33 cellular contexts compared by ENCODE assay signal in the genomic region with DNA sequence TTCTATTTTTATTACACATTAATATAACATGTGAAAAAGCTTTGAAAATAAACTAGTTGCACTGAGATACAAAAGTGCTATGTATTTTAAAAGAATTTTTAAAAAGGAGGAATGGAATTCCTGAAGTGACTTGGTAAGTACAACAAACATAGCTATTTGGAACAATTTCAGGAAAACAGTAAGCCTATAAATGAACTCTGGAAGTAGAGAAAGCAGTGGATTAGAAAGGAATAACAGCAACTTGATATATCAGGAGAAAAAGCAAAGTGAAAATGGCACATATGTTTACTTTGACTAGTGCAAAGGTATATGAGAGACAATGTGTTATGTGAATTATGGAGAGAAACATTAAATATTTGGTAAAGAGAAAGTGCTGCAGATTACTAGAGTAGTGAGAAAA.
DNase-seq lines count a peak whose midpoint lies in the region; ATAC-seq and TF ChIP-seq lines count a peak whose summit lies in the region.
"Had no signal": no experiment of that assay in that cellular context is flagged by ENCODE, and none has a peak within 500 bp of the region (broad histone marks: within the 10 kb centered on the region; RNA-seq: fewer than 3 reads in every experiment).

No MANE protein-coding gene starts in this region.

- no peak overlapping the region for H3K4me3 Mint-ChIP-seq in H9
- H3K4me3 Mint-ChIP-seq: activated naive CD8-positive, alpha-beta T cell treated with anti-CD3 and anti-CD28 coated beads, Interleukin-2, amount 50 U/mL, for 24 hours; activated T-cell treated with anti-CD3 and anti-CD28 coated beads, Interleukin-2, amount 50 U/mL, for 72 hours; B cell; CD4-positive, alpha-beta memory T cell; naive thymus-derived CD4-positive, alpha-beta T cell; T-helper 1 cell treated with Interleukin-12 subunit alpha and Interleukin-12 subunit beta and Interleukin-4 antibody, amounts not matched to agents 30 μg/mL and 1 μg/mL, for 36 hours had no signal

- H3K4me1 ChIP-seq in PC-3 (ENCODE audit: insufficient read depth, low read length) (0 out of 2 replicates have a peak, but pooled peaks cover 5% of the 10 kb centered on the region), fibroblast of lung (ENCODE audit: control insufficient read depth, extremely low read depth, insufficient read depth, low read length) (no peaks in the 10 kb centered on the region), H9 (ENCODE audit: insufficient read depth, low read length) (no peaks in the 10 kb centered on the region), osteoblast (ENCODE audit: insufficient read depth, low read length) (no peaks in the 10 kb centered on the region)
- H3K4me1 ChIP-seq: foreskin keratinocyte, psoas muscle, sigmoid colon had no signal

- no peaks in the 10 kb centered on the region for H3K9me2 ChIP-seq in PC-3 (replicated peaks; ENCODE audit: low read length)

- H2BK12ac ChIP-seq in H9 (ENCODE audit: insufficient read length, low read depth, low read length), result no peak overlapping the region

- no peaks in the 10 kb centered on the region for H3K36me3 Mint-ChIP-seq in H9 (ENCODE audit: insufficient read depth in 1 of 3, low read depth in 3 of 3)
- H3K36me3 Mint-ChIP-seq: CD4-positive, alpha-beta memory T cell; naive thymus-derived CD4-positive, alpha-beta T cell had no signal

- H3K4me3 ChIP-seq in PC-3 (ENCODE audit: low read length) (no peak overlapping the region), fibroblast of lung (replicated peaks in 1 of 4; ENCODE audit: control extremely low read depth in 1 of 4, insufficient read depth in 1 of 4, low read depth in 3 of 4, low read length in 4 of 4) (no peak overlapping the region), osteoblast (ENCODE audit: insufficient read depth, low read length) (no peak overlapping the region)
- H3K4me3 ChIP-seq: body of pancreas, heart left ventricle, psoas muscle, sigmoid colon had no signal

- CTCF ChIA-PET in PC-3 (lab: Charles Lee), result no interaction called here

- H3K56ac ChIP-seq in H9 (ENCODE audit: insufficient read length, low read depth, low read length), result no peak overlapping the region

- no TSS peak for BruUV-seq in PC-3 (replicated peaks; lab: Mats Ljungman, UMichigan)

- H4K20me1 ChIP-seq in PC-3 (ENCODE audit: low read length) (no peaks in the 10 kb centered on the region), fibroblast of lung (ENCODE audit: control insufficient read depth, extremely low read depth, insufficient read depth, low read length) (no peaks in the 10 kb centered on the region), H9 (ENCODE audit: control insufficient read depth, insufficient read depth, insufficient read length) (no peaks in the 10 kb centered on the region), osteoblast (ENCODE audit: insufficient read depth, low read length) (no peaks in the 10 kb centered on the region)

- no peak overlapping the region for H4K91ac ChIP-seq in H9 (ENCODE audit: insufficient read length, low read depth, low read length)

- no peak overlapping the region for H2BK20ac ChIP-seq in H9 (ENCODE audit: low read depth, low read length, poor library complexity, severe bottlenecking)

- no peaks in the 10 kb centered on the region for H3K27me3 ChIP-seq in PC-3 (ENCODE audit: low read length)
- no peaks in the 10 kb centered on the region for H3K27me3 ChIP-seq in fibroblast of lung (ENCODE audit: control insufficient read depth, insufficient read depth, low read length)
- no peaks in the 10 kb centered on the region for H3K27me3 ChIP-seq in H9 (ENCODE audit: insufficient read depth, low read length)
- no peaks in the 10 kb centered on the region for H3K27me3 ChIP-seq in osteoblast (ENCODE audit: insufficient read depth, low read length)
- H3K27me3 ChIP-seq: foreskin keratinocyte, heart left ventricle, neutrophil, sigmoid colon had no signal

- ATAC-seq in PC-3, result peak; percentile 59
- ATAC-seq: activated naive CD8-positive, alpha-beta T cell treated with anti-CD3 and anti-CD28 coated beads, Interleukin-2, amount 50 U/mL, for 24 hours; activated T-cell treated with anti-CD3 and anti-CD28 coated beads, Interleukin-2, amount 50 U/mL, for 72 hours; body of pancreas; foreskin keratinocyte; heart left ventricle; naive thymus-derived CD4-positive, alpha-beta T cell; psoas muscle had no signal

- H3K14ac ChIP-seq in H9 (ENCODE audit: insufficient read depth, low read length), result no peak overlapping the region

- no peak overlapping the region for H3K23ac ChIP-seq in H9 (ENCODE audit: insufficient read length, low read depth, low read length)

- H3K4me2 ChIP-seq in PC-3 (ENCODE audit: low read length), result no peak overlapping the region
- no peak overlapping the region for H3K4me2 ChIP-seq in fibroblast of lung (ENCODE audit: extremely low read depth, insufficient read depth, low read length)
- H3K4me2 ChIP-seq in H9 (ENCODE audit: insufficient read depth, insufficient read length, low read length), result no peak overlapping the region
- H3K4me2 ChIP-seq in osteoblast (ENCODE audit: insufficient read depth, low read length), result no peak overlapping the region

- no peak overlapping the region for H3K9ac ChIP-seq in PC-3 (ENCODE audit: low read length)
- H3K9ac ChIP-seq in fibroblast of lung (ENCODE audit: insufficient read depth, low read length), result no peak overlapping the region
- no peak overlapping the region for H3K9ac ChIP-seq in H9 (ENCODE audit: extremely low read depth, insufficient read length, low read length)

- no peak overlapping the region for H2BK15ac ChIP-seq in H9 (ENCODE audit: low read depth, low read length)

- H3K9me3 Mint-ChIP-seq in H9, result no peaks in the 10 kb centered on the region

- H3K36me3 ChIP-seq in PC-3 (ENCODE audit: low read depth, low read length) (no peaks in the 10 kb centered on the region), fibroblast of lung (ENCODE audit: control insufficient read depth, insufficient read depth, low read length) (no peaks in the 10 kb centered on the region), osteoblast (ENCODE audit: insufficient read depth, low read length) (no peaks in the 10 kb centered on the region)
- H3K36me3 ChIP-seq: heart left ventricle, neutrophil, sigmoid colon had no signal

- POLR2A ChIA-PET in PC-3 (lab: Charles Lee; ENCODE audit: unreplicated experiment), result no interaction called here

- H2BK5ac ChIP-seq in H9 (ENCODE audit: insufficient read length, low read length), result no peak overlapping the region

- no peak overlapping the region for H2AK5ac ChIP-seq in H9 (ENCODE audit: insufficient read length, low read length)

- H3K9me3 ChIP-seq in PC-3 (ENCODE audit: low read length) (no peaks in the 10 kb centered on the region), fibroblast of lung (ENCODE audit: control insufficient read depth, insufficient read depth, low read depth, low read length) (no peaks in the 10 kb centered on the region), H9 (ENCODE audit: control insufficient read depth, low read depth, low read length) (no peaks in the 10 kb centered on the region), osteoblast (ENCODE audit: low read depth, low read length) (no peaks in the 10 kb centered on the region)
- H3K9me3 ChIP-seq: body of pancreas, heart left ventricle, neutrophil, psoas muscle, sigmoid colon had no signal

- H3K27ac Mint-ChIP-seq in H9, result no peak overlapping the region
- H3K27ac Mint-ChIP-seq: activated naive CD8-positive, alpha-beta T cell treated with anti-CD3 and anti-CD28 coated beads, Interleukin-2, amount 50 U/mL, for 24 hours; activated T-cell treated with anti-CD3 and anti-CD28 coated beads, Interleukin-2, amount 50 U/mL, for 72 hours; B cell; CD4-positive, alpha-beta memory T cell; naive thymus-derived CD4-positive, alpha-beta T cell; T-helper 1 cell treated with Interleukin-12 subunit alpha and Interleukin-12 subunit beta and Interleukin-4 antibody, amounts not matched to agents 30 μg/mL and 1 μg/mL, for 36 hours had no signal

- no peaks in the 10 kb centered on the region for H3K4me1 Mint-ChIP-seq in H9
- H3K4me1 Mint-ChIP-seq: activated naive CD8-positive, alpha-beta T cell treated with anti-CD3 and anti-CD28 coated beads, Interleukin-2, amount 50 U/mL, for 24 hours; B cell; CD4-positive, alpha-beta memory T cell; naive thymus-derived CD4-positive, alpha-beta T cell had no signal

- H3K27ac ChIP-seq in PC-3 (ENCODE audit: low read length), result no peak overlapping the region
- no peak overlapping the region for H3K27ac ChIP-seq in fibroblast of lung (ENCODE audit: insufficient read depth, low read length)
- H3K27ac ChIP-seq in H9 (ENCODE audit: insufficient read length, low read depth, low read length), result no peak overlapping the region
- no peak overlapping the region for H3K27ac ChIP-seq in osteoblast (ENCODE audit: low read depth, low read length)
- H3K27ac ChIP-seq: body of pancreas, foreskin keratinocyte, heart left ventricle, neutrophil, psoas muscle, sigmoid colon had no signal

- no peak overlapping the region for H3K18ac ChIP-seq in H9 (ENCODE audit: insufficient read length, low read depth, low read length)

- H3K27me3 Mint-ChIP-seq in H9 (ENCODE audit: low read depth), result no peaks in the 10 kb centered on the region
- H3K27me3 Mint-ChIP-seq: activated naive CD8-positive, alpha-beta T cell treated with anti-CD3 and anti-CD28 coated beads, Interleukin-2, amount 50 U/mL, for 24 hours; B cell; CD4-positive, alpha-beta memory T cell; naive thymus-derived CD4-positive, alpha-beta T cell had no signal

- no peaks in the 10 kb centered on the region for H3K23me2 ChIP-seq in H9 (ENCODE audit: insufficient read length, low read depth, low read length, poor library complexity, severe bottlenecking)

- intact Hi-C loops in PC-3 (cut with micrococcal nuclease), result no loop called here

- no peaks in the 10 kb centered on the region for H3K79me1 ChIP-seq in H9 (ENCODE audit: insufficient read depth, low read depth, low read length, poor library complexity, severe bottlenecking)

- H3K4ac ChIP-seq in H9 (ENCODE audit: low read depth, low read length), result no peak overlapping the region

- TF ChIP-seq CTCF in PC-3 (conservative IDR thresholded peaks at IDR 0.05; ENCODE audit: low read depth, low read length), result no peak
- TF ChIP-seq CTCF in fibroblast of lung (conservative IDR thresholded peaks at IDR 0.05 in 1 of 2, IDR thresholded peaks at IDR 0.05 in 1 of 2; ENCODE audit: low read depth in 1 of 2, low read length in 2 of 2), result no peak
- no peak for TF ChIP-seq CTCF in H9 (conservative IDR thresholded peaks at IDR 0.05)
- no peak for TF ChIP-seq CTCF in osteoblast (IDR thresholded peaks at IDR 0.05; ENCODE audit: extremely low read depth, low read depth, low read length)

- H2BK120ac ChIP-seq in H9 (ENCODE audit: low read depth, low read length, poor library complexity, severe bottlenecking), result no peak overlapping the region

- H3K79me2 ChIP-seq in PC-3 (ENCODE audit: low read length) (no peaks in the 10 kb centered on the region), fibroblast of lung (ENCODE audit: control insufficient read depth, insufficient read depth, low read length) (no peaks in the 10 kb centered on the region), H9 (ENCODE audit: insufficient read depth, low read length) (no peaks in the 10 kb centered on the region), osteoblast (ENCODE audit: insufficient read depth, low read length) (no peaks in the 10 kb centered on the region)

- no peak overlapping the region for H4K8ac ChIP-seq in H9 (replicated peaks; ENCODE audit: insufficient read length, low read depth, low read length)

- no peaks in the 10 kb centered on the region for H3F3A ChIP-seq in PC-3 (ENCODE audit: low read length, unreplicated experiment)

- DNase-seq in ELR (ENCODE audit: low read depth) (peak; percentile 10), PC-3 (no peak), fibroblast of lung (ENCODE audit: low read depth in 2 of 2) (peak; percentile 23 to 65), myocyte (ENCODE audit: low read depth) (peak; percentile 4), H9 (no peak), SIG-M5 (lab: John Stamatoyannopoulos, UW) (no peak), osteoblast (ENCODE audit: insufficient read length, low spot score, missing footprints) (no peak), DMS79 (lab: John Stamatoyannopoulos, UW) (no peak)
- DNase-seq: ACHN; activated CD4-positive, alpha-beta T cell treated with anti-CD3 and anti-CD28 coated beads, Interleukin-2, amount 50 U/mL, for 48 hours; activated CD4-positive, CD25-positive, alpha-beta regulatory T cell treated with anti-CD3 and anti-CD28 coated beads, Interleukin-2, amount 50 U/mL, for 72 hours; activated naive CD4-positive, alpha-beta T cell; activated naive CD8-positive, alpha-beta T cell treated with anti-CD3 and anti-CD28 coated beads, Interleukin-2, amount 50 U/mL, for 24 hours; activated T-cell treated with anti-CD3 and anti-CD28 coated beads, Interleukin-2, amount 50 U/mL, for 72 hours; body of pancreas; CD4-positive, alpha-beta memory T cell; cerebellar nuclear complex; foreskin keratinocyte; H7; heart left ventricle; midbrain; naive thymus-derived CD4-positive, alpha-beta T cell; NCI-H1436; NCI-H2107; NCI-H774; psoas muscle; RPMI8226; sigmoid colon; stimulated activated CD4-positive, alpha-beta T cell treated with anti-CD3 and anti-CD28 coated beads, Interleukin-4, amount 100 ng/mL, for 4 hours; trophoblast cell had no signal

- no peak overlapping the region for H4K5ac ChIP-seq in H9 (ENCODE audit: insufficient read length, low read depth, low read length)

- H2AFZ ChIP-seq in PC-3 (ENCODE audit: low read length) (no peak overlapping the region), fibroblast of lung (ENCODE audit: low read length) (no peak overlapping the region), H9 (ENCODE audit: low read length) (no peak overlapping the region), osteoblast (ENCODE audit: low read length) (no peak overlapping the region)

- no peak overlapping the region for H3T11ph ChIP-seq in H9 (ENCODE audit: low read length)

Comparison
In these comparisons a context has a peak if more than half of its experiments do, and no peak if none do; other contexts are left out.
1. DNase-seq: peak in ELR (single experiment), fibroblast of lung (2 of 2) and myocyte (single experiment); none in PC-3 (single experiment), H9 (single experiment), SIG-M5 (single experiment), osteoblast (single experiment) and DMS79 (single experiment).